ENCODE assay signal across 18 cellular contexts in the genomic region with DNA sequence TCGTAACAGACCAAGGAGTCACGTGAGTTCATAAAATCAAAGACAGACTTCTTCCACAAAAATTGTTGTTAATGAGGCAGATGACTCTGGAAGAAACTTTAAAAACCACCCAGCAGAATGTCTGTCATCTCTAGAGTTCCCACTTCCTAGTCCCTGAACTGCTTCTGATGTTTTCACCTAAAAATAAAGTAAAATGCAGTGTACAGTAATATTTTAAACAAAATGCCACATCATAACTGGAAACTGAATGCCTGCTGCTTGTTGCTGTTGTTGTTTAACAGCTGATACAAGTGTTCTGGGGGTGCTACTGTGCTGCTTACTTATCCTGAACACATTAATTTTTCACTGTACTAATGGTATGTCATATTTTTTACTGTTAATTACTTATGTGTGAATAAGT.
DNase-seq lines count a peak whose midpoint lies in the region; ATAC-seq, FAIRE-seq and TF ChIP-seq lines count a peak whose summit lies in the region.
"Had no signal": no experiment of that assay in that cellular context is flagged by ENCODE, and none has a peak within 500 bp of the region (broad histone marks: within the 10 kb centered on the region; RNA-seq: fewer than 3 reads in every experiment).

No MANE protein-coding gene starts in this region.

- no peak for TF ChIP-seq EP300 in K562 (IDR thresholded peaks at IDR 0.05; ENCODE audit: low read length)

- no TSS peak for BruUV-seq in K562 (replicated peaks; lab: Mats Ljungman, UMichigan)

- POLR2A ChIA-PET in K562 (lab: Yijun Ruan, JAX) = no interaction called here

- WGBS in K562 (ENCODE audit: insufficient coverage, low coverage, missing lambda C conversion rate) = 3% methylated on average over 2 of the region's 2 CpGs

- in situ Hi-C loops in K562 (cut with MboI) = no loop called here
- in situ Hi-C loops in gastrocnemius medialis (cut with MboI; ENCODE audit: low sequenced_read_pairs in 4 of 4) = no loop called here

- H3K36me3 ChIP-seq in K562 (ENCODE audit: control insufficient read depth, insufficient read depth, low read length) = no peaks in the 10 kb centered on the region
- H3K36me3 ChIP-seq in gastrocnemius medialis = no peaks in the 10 kb centered on the region
- H3K36me3 ChIP-seq: SJSA1 had no signal

- no peaks in the 10 kb centered on the region for H4K20me1 ChIP-seq in K562 (replicated peaks; ENCODE audit: control insufficient read depth, insufficient read depth, low read length)

- H2AFZ ChIP-seq in K562 (ENCODE audit: low read depth, low read length) = no peak overlapping the region

- intact Hi-C loops in K562 (cut with micrococcal nuclease) = no loop called here
- intact Hi-C loops in gastrocnemius medialis (cut with DNase I; ENCODE audit: low total_unique reads) = no loop called here

- H3K27ac ChIP-seq in K562 (ENCODE audit: extremely low read depth, low read depth, low read length) (no peak overlapping the region), gastrocnemius medialis (no peak overlapping the region)
- H3K27ac ChIP-seq: A549, C4-2B, SJSA1 had no signal

- no peak for TF ChIP-seq POLR2A in K562 (conservative IDR thresholded peaks at IDR 0.05)
- TF ChIP-seq POLR2A in gastrocnemius medialis (IDR thresholded peaks at IDR 0.05) = no peak

- DNase-seq in K562 (ENCODE audit: extremely low read depth in 1 of 4, low spot score in 3 of 4) (no peak), OCI-M2 (lab: John Stamatoyannopoulos, UW; ENCODE audit: unreplicated experiment) (no peak), NCI-H345 treated with DMSO at 0.1 percent for 48 hours (lab: John Stamatoyannopoulos, UW; ENCODE audit: unreplicated experiment) (no peak), gastrocnemius medialis (no peak)
- DNase-seq: DND-41, H7, MV-4-11, NCI-H1417, NCI-H187 treated with DMSO at 0.1 percent for 48 hours, NCI-H345, NCI-H748 treated with DMSO at 0.1 percent for 48 hours had no signal

- no peak for TF ChIP-seq RAD21 in K562 (CRISPR knock-in tag; conservative IDR thresholded peaks at IDR 0.05 in 1 of 2, IDR thresholded peaks at IDR 0.05 in 1 of 2)

- TF ChIP-seq CTCF in K562 (IDR thresholded peaks at IDR 0.05 in 2 of 3, conservative IDR thresholded peaks at IDR 0.05 in 1 of 3; ENCODE audit: insufficient read depth in 2 of 3, low read depth in 1 of 3, low read length in 3 of 3) = no peak
- no peak for TF ChIP-seq CTCF in gastrocnemius medialis (IDR thresholded peaks at IDR 0.05 in 4 of 5, conservative IDR thresholded peaks at IDR 0.05 in 1 of 5)

- no peak overlapping the region for H3K9ac ChIP-seq in K562 (ENCODE audit: insufficient read depth in 1 of 2, low read depth in 2 of 2, low read length in 2 of 2)

- H3K4me2 ChIP-seq in K562 (ENCODE audit: insufficient read depth, low read length) = no peak overlapping the region
- H3K4me2 ChIP-seq: A549 had no signal

- H3K27me3 ChIP-seq in K562 (ENCODE audit: control insufficient read depth in 2 of 2, insufficient read depth in 2 of 2, low read length in 2 of 2) (no peaks in the 10 kb centered on the region), gastrocnemius medialis (no peaks in the 10 kb centered on the region)
- H3K27me3 ChIP-seq: SJSA1 had no signal

- ATAC-seq in GM18511 (IDR thresholded peaks at IDR 0.05; ENCODE audit: unreplicated experiment) (peak; percentile 54), GM21723 (IDR thresholded peaks at IDR 0.05; ENCODE audit: unreplicated experiment) (peak; percentile 86), HG03039 (IDR thresholded peaks at IDR 0.05; ENCODE audit: unreplicated experiment) (peak; percentile 63), K562 (no peak), gastrocnemius medialis (no peak)
- ATAC-seq: A549 had no signal

- no peaks in the 10 kb centered on the region for H3K9me1 ChIP-seq in K562 (ENCODE audit: control insufficient read depth, insufficient read depth, low read length)

- FAIRE-seq in K562 (lab: Jason Lieb, UNC) = no peak
- FAIRE-seq: A549, G401.6 had no signal

- H3K79me2 ChIP-seq in K562 (ENCODE audit: control insufficient read depth, insufficient read depth, low read length) = no peaks in the 10 kb centered on the region

- H3K9me3 ChIP-seq in K562 (replicated peaks; ENCODE audit: control insufficient read depth, insufficient read depth, low read depth, low read length) = no peaks in the 10 kb centered on the region
- no peaks in the 10 kb centered on the region for H3K9me3 ChIP-seq in gastrocnemius medialis
- H3K9me3 ChIP-seq: A549 had no signal

- CTCF ChIA-PET in K562 (lab: Yijun Ruan, JAX; ENCODE audit: low intra/inter-chr PET ratio) = no interaction called here

- no peak overlapping the region for H3K4me3 ChIP-seq in K562
- H3K4me3 ChIP-seq in gastrocnemius medialis = no peak overlapping the region
- H3K4me3 ChIP-seq: A549, SJSA1 had no signal

- H3K4me1 ChIP-seq in K562 (replicated peaks in 1 of 2; ENCODE audit: control insufficient read depth in 2 of 2, insufficient read depth in 2 of 2, low read length in 2 of 2) = no peaks in the 10 kb centered on the region; a peak in 1 of 5 replicates
- H3K4me1 ChIP-seq in gastrocnemius medialis = no peaks in the 10 kb centered on the region
- H3K4me1 ChIP-seq: A549, SJSA1 had no signal

TF ChIP-seq in K562, 482 proteins besides CTCF, POLR2A, EP300 and RAD21:
- TF ChIP-seq GTF2F1 (IDR thresholded peaks at IDR 0.05; ENCODE audit: low read depth, low read length) (no peak), ZNF23 (CRISPR knock-in tag; IDR thresholded peaks at IDR 0.05) (no peak), TFE3 (CRISPR knock-in tag; IDR thresholded peaks at IDR 0.05) (peak; percentile 77), FOXK2 (conservative IDR thresholded peaks at IDR 0.05 in 1 of 2, IDR thresholded peaks at IDR 0.05 in 1 of 2; ENCODE audit: low read depth in 2 of 2) (no peak), ZNF280A (IDR thresholded peaks at IDR 0.05; ENCODE audit: low read depth, partially characterized antibody) (no peak)

Comparison
In these comparisons a context has a peak if more than half of its experiments do, and no peak if none do; other contexts are left out.
1. ATAC-seq: peak in GM18511 (single experiment), GM21723 (single experiment) and HG03039 (single experiment); none in K562 (single experiment) and gastrocnemius medialis (0 of 2).